Comparison of ENCODE assay signal across 8 cellular contexts in genomic region chr3:107956991-107957467, GRCh38.
DNase-seq lines count a peak whose midpoint lies in the region; ATAC-seq and TF ChIP-seq lines count a peak whose summit lies in the region.

No MANE protein-coding gene starts in this region.

- no peaks in the 10 kb centered on the region for H3K36me3 ChIP-seq in SK-N-SH (replicated peaks in 1 of 2; ENCODE audit: control insufficient read depth in 1 of 2, insufficient read depth in 2 of 2, low read length in 1 of 2)
- H3K36me3 ChIP-seq in upper lobe of left lung, result no peaks in the 10 kb centered on the region

- no peak overlapping the region for H3K4me2 ChIP-seq in SK-N-SH

- no peaks in the 10 kb centered on the region for H3K79me2 ChIP-seq in SK-N-SH (ENCODE audit: insufficient read depth)

- POLR2A ChIA-PET in SK-N-SH (lab: Yijun Ruan, JAX), result no interaction called here

- H3K9ac ChIP-seq in SK-N-SH, result no peak overlapping the region

- TF ChIP-seq EP300 in SK-N-SH (IDR thresholded peaks at IDR 0.05; ENCODE audit: borderline replicate concordance in 1 of 2, low read depth in 1 of 2, low read length in 1 of 2), result no peak
- TF ChIP-seq EP300 in upper lobe of left lung (IDR thresholded peaks at IDR 0.05), result no peak

- H3K27ac Mint-ChIP-seq in nephron progenitor cell, result peak overlapping the region; percentile 88
- H3K27ac Mint-ChIP-seq in osteocyte (ENCODE audit: unreplicated experiment), result no peak overlapping the region

- CTCF ChIA-PET in SK-N-SH (lab: Yijun Ruan, JAX), result interaction anchor here (1.1 to 1.9 kb wide), 4 partner anchors 13 to 37 kb away, joined by 3 to 8 read pairs (median 6); no protein-coding TSS in a partner anchor

- no peak for TF ChIP-seq RAD21 in SK-N-SH (IDR thresholded peaks at IDR 0.05; ENCODE audit: low read length)

- H3K4me3 ChIP-seq in SK-N-SH (ENCODE audit: low read depth in 2 of 2, low read length in 1 of 2) (no peak overlapping the region), fibroblast of the aortic adventitia (ENCODE audit: low read depth, low read length) (peak overlapping the region; percentile 49), upper lobe of left lung (peak overlapping the region in 3 of 4 donors; percentile 9 to 25 (median 13))

- H3K9me3 Mint-ChIP-seq in nephron progenitor cell (peaks cover 4% of the 10 kb centered on the region), osteocyte (ENCODE audit: unreplicated experiment) (peaks cover 3% of the 10 kb centered on the region)

- no peak for TF ChIP-seq POLR2A in upper lobe of left lung (IDR thresholded peaks at IDR 0.05)

- peak; percentile 85 to 95 for ATAC-seq in upper lobe of left lung (ENCODE audit: low FRiP score in 2 of 2)

- DNase-seq in SK-N-SH, result peak; percentile 25
- peak; percentile 99 for DNase-seq in fibroblast of the aortic adventitia (ENCODE audit: low read depth)
- no peak for DNase-seq in nephron progenitor cell
- peak; percentile 54 to 56 for DNase-seq in upper lobe of left lung
- no peak for DNase-seq in NCI-H187 treated with DMSO at 0.1 percent for 48 hours (lab: John Stamatoyannopoulos, UW)
- no peak for DNase-seq in stimulated activated CD4-positive, alpha-beta T cell treated with anti-CD3 and anti-CD28 coated beads, Interleukin-4, amount 100 ng/mL, for 4 hours
- no peak for DNase-seq in DMS53 (lab: John Stamatoyannopoulos, UW)
- no peak for DNase-seq in osteocyte (ENCODE audit: extremely low spot score, unreplicated experiment)

- H3F3A ChIP-seq in SK-N-SH (replicated peaks; ENCODE audit: insufficient read depth), result no peaks in the 10 kb centered on the region

- WGBS in SK-N-SH (ENCODE audit: low lambda C conversion rate), result 70% methylated on average over 8 of the region's 8 CpGs
- 26 to 39% methylated on average over 8 of the region's 8 CpGs for WGBS in upper lobe of left lung, 2 donors

- H3K4me1 Mint-ChIP-seq in nephron progenitor cell (peaks cover 18% of the 10 kb centered on the region), osteocyte (ENCODE audit: unreplicated experiment) (peaks cover 9% of the 10 kb centered on the region)

- no peaks in the 10 kb centered on the region for H3K27me3 ChIP-seq in SK-N-SH (ENCODE audit: insufficient read depth)
- no peaks in the 10 kb centered on the region for H3K27me3 ChIP-seq in upper lobe of left lung

- H3K27ac ChIP-seq in SK-N-SH (ENCODE audit: low read depth in 2 of 2, low read length in 1 of 2) (peak overlapping the region in 1 of 2 experiments; percentile 60; a peak in 1 of 4 replicates), upper lobe of left lung (peak overlapping the region; percentile 54 to 70 (median 55))

- H3K4me3 Mint-ChIP-seq in nephron progenitor cell (no peak overlapping the region), osteocyte (ENCODE audit: unreplicated experiment) (no peak overlapping the region)

- peaks cover 11 to 16% of the 10 kb centered on the region in 2 experiments; a peak in 3 of 4 replicates for H3K4me1 ChIP-seq in SK-N-SH (ENCODE audit: control insufficient read depth in 1 of 2, insufficient read depth in 2 of 2, low read depth in 1 of 2, low read length in 1 of 2)
- H3K4me1 ChIP-seq in upper lobe of left lung, result peaks cover 9 to 24% (median 13%) of the 10 kb centered on the region in 4 donors

- no peaks in the 10 kb centered on the region for H3K9me2 ChIP-seq in SK-N-SH

- H3K27me3 Mint-ChIP-seq in nephron progenitor cell (ENCODE audit: low read depth, poor library complexity), result peaks cover 4% of the 10 kb centered on the region
- H3K27me3 Mint-ChIP-seq in osteocyte (ENCODE audit: unreplicated experiment), result peaks cover 14% of the 10 kb centered on the region

- H2AFZ ChIP-seq in SK-N-SH (ENCODE audit: low read depth), result peak overlapping the region; percentile 39; the same call in 1 of the 2 replicates

- H3K9me3 ChIP-seq in SK-N-SH (no peaks in the 10 kb centered on the region), upper lobe of left lung (no peaks in the 10 kb centered on the region)

- TF ChIP-seq CTCF in SK-N-SH (IDR thresholded peaks at IDR 0.05), result no peak
- TF ChIP-seq CTCF in fibroblast of the aortic adventitia (IDR thresholded peaks at IDR 0.05; ENCODE audit: insufficient read depth, low read length), result no peak
- TF ChIP-seq CTCF in nephron progenitor cell (IDR thresholded peaks at IDR 0.05), result no peak
- no peak for TF ChIP-seq CTCF in upper lobe of left lung (IDR thresholded peaks at IDR 0.05)
- TF ChIP-seq CTCF in osteocyte (IDR thresholded peaks at IDR 0.05), result no peak

- H3K36me3 Mint-ChIP-seq in nephron progenitor cell (ENCODE audit: low read depth), result no peaks in the 10 kb centered on the region
- no peaks in the 10 kb centered on the region for H3K36me3 Mint-ChIP-seq in osteocyte (ENCODE audit: unreplicated experiment)

- no peaks in the 10 kb centered on the region for H4K20me1 ChIP-seq in SK-N-SH (ENCODE audit: insufficient read depth)

TF ChIP-seq in SK-N-SH, 30 proteins besides CTCF, POLR2A, EP300 and RAD21:
- TF ChIP-seq TCF12 (IDR thresholded peaks at IDR 0.05), result 0 out of 2 replicates have a peak, but pooled peaks have one; percentile 20
- TF ChIP-seq MAX (IDR thresholded peaks at IDR 0.05; ENCODE audit: low read depth), result no peak

Comparison
In these comparisons a context has a peak if more than half of its experiments do, and no peak if none do; other contexts are left out.
1. DNase-seq: peak in SK-N-SH (single experiment), fibroblast of the aortic adventitia (single experiment) and upper lobe of left lung (2 of 2); none in nephron progenitor cell (single experiment), NCI-H187 treated with DMSO at 0.1 percent for 48 hours (single experiment), stimulated activated CD4-positive, alpha-beta T cell treated with anti-CD3 and anti-CD28 coated beads, Interleukin-4, amount 100 ng/mL, for 4 hours (0 of 2), DMS53 (single experiment) and osteocyte (single experiment).
2. H3K4me3 ChIP-seq: peak in fibroblast of the aortic adventitia (single experiment) and upper lobe of left lung (3 of 4); none in SK-N-SH (0 of 2).